ENCODE assay signal across 9 cellular contexts in the genomic region with DNA sequence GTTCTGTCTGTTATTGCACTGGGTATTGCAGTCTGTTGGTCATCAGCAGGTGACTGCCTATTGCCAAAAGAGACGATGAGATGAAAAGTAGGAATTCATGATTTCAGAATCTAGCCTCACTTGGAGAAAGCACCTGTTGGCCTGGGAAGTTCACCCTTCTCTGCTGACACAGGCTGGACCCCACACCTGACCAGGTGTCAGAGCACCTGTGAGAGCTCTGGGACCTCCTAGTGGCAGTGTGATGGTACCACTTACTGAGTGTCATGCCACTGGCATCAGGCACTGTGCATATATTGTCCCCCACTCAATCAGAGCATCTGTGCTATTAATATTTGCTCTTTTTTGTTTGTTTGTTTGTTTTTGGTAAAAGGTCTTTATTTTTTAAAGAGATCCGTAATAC.
DNase-seq lines count a peak whose midpoint lies in the region; ATAC-seq and TF ChIP-seq lines count a peak whose summit lies in the region.
"Had no signal": no experiment of that assay in that cellular context is flagged by ENCODE, and none has a peak within 500 bp of the region (broad histone marks: within the 10 kb centered on the region; RNA-seq: fewer than 3 reads in every experiment).

No MANE protein-coding gene starts in this region.

- peak overlapping the region; percentile 60 to 75 (median 75) for H3K4me3 Mint-ChIP-seq in CD4-positive, CD25-positive, alpha-beta regulatory T cell

- H3K27ac Mint-ChIP-seq in CD4-positive, CD25-positive, alpha-beta regulatory T cell: peak overlapping the region; percentile 97 to 100 (median 99)

- peaks cover 2% of the 10 kb centered on the region for H3K36me3 ChIP-seq in CD4-positive, CD25-positive, alpha-beta regulatory T cell (ENCODE audit: control insufficient read depth, insufficient read depth, low read length)
- H3K36me3 ChIP-seq in WERI-Rb-1 (no peaks in the 10 kb centered on the region), kidney epithelial cell (ENCODE audit: control insufficient read depth, insufficient read depth, low read length) (no peaks in the 10 kb centered on the region)

- no peak for ATAC-seq in CD4-positive, CD25-positive, alpha-beta regulatory T cell (ENCODE audit: low read depth in 2 of 2)
- ATAC-seq in GM18873 (IDR thresholded peaks at IDR 0.05; ENCODE audit: low FRiP score, unreplicated experiment): no peak
- no peak for ATAC-seq in HG02642 (IDR thresholded peaks at IDR 0.05; ENCODE audit: poor library complexity, unreplicated experiment)

- H3K4me1 Mint-ChIP-seq in CD4-positive, CD25-positive, alpha-beta regulatory T cell: peaks cover 37 to 97% (median 66%) of the 10 kb centered on the region in 4 donors

- DNase-seq in CD4-positive, CD25-positive, alpha-beta regulatory T cell: no peak
- DNase-seq in GM12864 (ENCODE audit: low read depth) (no peak), WERI-Rb-1 (no peak), kidney epithelial cell (ENCODE audit: low read depth) (no peak), KG1 (lab: John Stamatoyannopoulos, UW) (no peak), NCI-H1436 treated with DMSO at 0.1 percent for 48 hours (lab: John Stamatoyannopoulos, UW) (no peak)

- H3K27ac ChIP-seq in CD4-positive, CD25-positive, alpha-beta regulatory T cell (ENCODE audit: insufficient read depth, low read length, poor library complexity, severe bottlenecking): peak overlapping the region; percentile 92
- no peak overlapping the region for H3K27ac ChIP-seq in WERI-Rb-1

- H3K9me3 ChIP-seq in CD4-positive, CD25-positive, alpha-beta regulatory T cell (ENCODE audit: control insufficient read depth in 2 of 2, low read length in 2 of 2): no peaks in the 10 kb centered on the region
- no peaks in the 10 kb centered on the region for H3K9me3 ChIP-seq in WERI-Rb-1 (ENCODE audit: severe bottlenecking)

- H3K27me3 Mint-ChIP-seq in CD4-positive, CD25-positive, alpha-beta regulatory T cell: no peaks in the 10 kb centered on the region

- H3K9me3 Mint-ChIP-seq in CD4-positive, CD25-positive, alpha-beta regulatory T cell: no peaks in the 10 kb centered on the region

- peak overlapping the region; percentile 64 for H3K4me3 ChIP-seq in CD4-positive, CD25-positive, alpha-beta regulatory T cell (ENCODE audit: low read depth, low read length)
- H3K4me3 ChIP-seq in GM12864 (ENCODE audit: low read depth, low read length) (no peak overlapping the region), WERI-Rb-1 (ENCODE audit: low read depth, low read length) (no peak overlapping the region), kidney epithelial cell (ENCODE audit: low read depth, low read length) (no peak overlapping the region)
- H3K4me3 ChIP-seq: smooth muscle cell had no signal

- H3K36me3 Mint-ChIP-seq in CD4-positive, CD25-positive, alpha-beta regulatory T cell: peaks cover 22% of the 10 kb centered on the region

- TF ChIP-seq CTCF in GM12864 (IDR thresholded peaks at IDR 0.05; ENCODE audit: low read depth, low read length, missing control alignments): peak; percentile 48
- 0 out of 2 replicates have a peak, but pooled peaks have one; percentile 37 for TF ChIP-seq CTCF in WERI-Rb-1 (IDR thresholded peaks at IDR 0.05; ENCODE audit: low read depth, low read length)
- TF ChIP-seq CTCF in kidney epithelial cell (IDR thresholded peaks at IDR 0.05; ENCODE audit: insufficient read depth, low read length, poor library complexity, severe bottlenecking): peak; percentile 16

- H3K4me1 ChIP-seq in CD4-positive, CD25-positive, alpha-beta regulatory T cell (ENCODE audit: control insufficient read depth, insufficient read depth, low read length, poor library complexity, severe bottlenecking): peaks cover 100% of the 10 kb centered on the region

- H3K27me3 ChIP-seq in CD4-positive, CD25-positive, alpha-beta regulatory T cell (ENCODE audit: control insufficient read depth, insufficient read depth, low read length): no peaks in the 10 kb centered on the region
- no peaks in the 10 kb centered on the region for H3K27me3 ChIP-seq in WERI-Rb-1 (ENCODE audit: insufficient read depth, low read depth, severe bottlenecking)
- H3K27me3 ChIP-seq in kidney epithelial cell (ENCODE audit: control insufficient read depth, insufficient read depth, low read length): no peaks in the 10 kb centered on the region
